Comparison of ENCODE assay signal across 16 cellular contexts in genomic region chr12:18723752-18724151, GRCh38. TPM values are rescaled to one million over a fixed set of nuclear protein-coding genes. Genes with fewer than 3 reads are reported as not detected.
DNase-seq lines count a peak whose midpoint lies in the region; ATAC-seq and TF ChIP-seq lines count a peak whose summit lies in the region.
"Had no signal": no experiment of that assay in that cellular context is flagged by ENCODE, and none has a peak within 500 bp of the region (broad histone marks: within the 10 kb centered on the region; RNA-seq: fewer than 3 reads in every experiment).

No MANE protein-coding gene starts in this region.

- WGBS in heart left ventricle, 4 donors = 94 to 99% (median 95%) methylated on average over 2 of the region's 2 CpGs

- no peaks in the 10 kb centered on the region for H3K4me1 ChIP-seq in heart left ventricle

- H3K4me3 ChIP-seq in kidney epithelial cell (ENCODE audit: low read depth, low read length) (no peak overlapping the region), heart left ventricle (no peak overlapping the region)
- H3K4me3 ChIP-seq: GM23338, vagina had no signal

- no peak for ATAC-seq in HG03342 (IDR thresholded peaks at IDR 0.05; ENCODE audit: unreplicated experiment)
- ATAC-seq in heart left ventricle = no peak
- no peak for ATAC-seq in HG03095 (IDR thresholded peaks at IDR 0.05; ENCODE audit: unreplicated experiment)
- ATAC-seq in HG03469 (IDR thresholded peaks at IDR 0.05; ENCODE audit: unreplicated experiment) = no peak
- ATAC-seq: GM23338; naive thymus-derived CD8-positive, alpha-beta T cell had no signal

- DNase-seq in AG08395 (ENCODE audit: low spot score) (peak; percentile 4), HT1080 (ENCODE audit: low read depth) (peak; percentile 93), amniotic epithelial cell (ENCODE audit: low read depth) (peak; percentile 81), kidney epithelial cell (ENCODE audit: low read depth) (peak; percentile 74), heart left ventricle (no peak)
- DNase-seq: activated B cell treated with CpG ODN at 0.5 μM for 24 hours; activated T-cell treated with anti-CD3 and anti-CD28 coated beads for 4 hours; endodermal cell; naive thymus-derived CD8-positive, alpha-beta T cell; NCI-H2227 treated with DMSO at 0.1 percent for 48 hours had no signal

- no peak overlapping the region for H3K27ac ChIP-seq in heart left ventricle
- H3K27ac ChIP-seq: vagina had no signal

- H3K36me3 ChIP-seq in kidney epithelial cell (ENCODE audit: control insufficient read depth, insufficient read depth, low read length) (no peaks in the 10 kb centered on the region), heart left ventricle (no peaks in the 10 kb centered on the region)
- H3K36me3 ChIP-seq: vagina had no signal

- H3K9me3 ChIP-seq in heart left ventricle = no peaks in the 10 kb centered on the region
- H3K9me3 ChIP-seq: vagina had no signal

- TF ChIP-seq CTCF in kidney epithelial cell (IDR thresholded peaks at IDR 0.05; ENCODE audit: insufficient read depth, low read length, poor library complexity, severe bottlenecking) = no peak
- TF ChIP-seq CTCF in heart left ventricle (IDR thresholded peaks at IDR 0.05) = no peak

- TF ChIP-seq POLR2A in heart left ventricle (IDR thresholded peaks at IDR 0.05) = no peak

- H3K27me3 ChIP-seq in kidney epithelial cell (ENCODE audit: control insufficient read depth, insufficient read depth, low read length) (no peaks in the 10 kb centered on the region), heart left ventricle (no peaks in the 10 kb centered on the region)
- H3K27me3 ChIP-seq: vagina had no signal

- intact Hi-C loops in heart left ventricle (cut with DNase I) = no loop called here

RNA-seq across cellular contexts. Expression of gene PLCZ1, which starts 14.1 kb away (rescaled TPM):
- 0.07 TPM in 1 of 2 replicates, not detected in the other for total RNA-seq in HT1080 (2014; rRNA removed; shearing (Covaris generic))
- 0.16 TPM in 1 of 2 replicates, not detected in the other for polyA plus RNA-seq in HT1080 (2015; cell fraction: cytosol; rRNA removed)
- 0.35 and 0.45 TPM in 2 replicates for polyA plus RNA-seq in HT1080 (2015; cell fraction: nucleus; rRNA removed)
- total RNA-seq in kidney epithelial cell (not detected in 2 replicates), heart left ventricle (under 1 TPM in 1 of 9 donors, not detected in 8; 0.61 TPM)
- under 1 TPM in 1 of 2 donors, not detected in 1; 0.42 TPM for polyA plus RNA-seq in heart left ventricle
- total RNA-seq: activated B cell treated with CpG ODN at 0.5 μM for 24 hours; endodermal cell; GM23338; naive thymus-derived CD8-positive, alpha-beta T cell; vagina had no signal
- polyA plus RNA-seq: BJ; GM23338; naive thymus-derived CD8-positive, alpha-beta T cell had no signal

RNA-seq across cellular contexts. Expression of gene CAPZA3, which starts 14.2 kb away (rescaled TPM):
- total RNA-seq in HT1080 (2014; rRNA removed; shearing (Covaris generic)) = not detected in 2 replicates
- polyA plus RNA-seq in HT1080 (2015; cell fraction: cytosol; rRNA removed) = not detected in 2 replicates
- not detected in 2 replicates for polyA plus RNA-seq in HT1080 (2015; cell fraction: nucleus; rRNA removed)
- total RNA-seq in kidney epithelial cell = not detected in 2 replicates
- not detected for total RNA-seq in heart left ventricle
- not detected for polyA plus RNA-seq in heart left ventricle
- total RNA-seq: activated B cell treated with CpG ODN at 0.5 μM for 24 hours; endodermal cell; GM23338; naive thymus-derived CD8-positive, alpha-beta T cell; vagina had no signal
- polyA plus RNA-seq: BJ; GM23338; naive thymus-derived CD8-positive, alpha-beta T cell had no signal

Comparison
In these comparisons a context has a peak if more than half of its experiments do, and no peak if none do; other contexts are left out.
1. DNase-seq: peak in AG08395 (single experiment), HT1080 (single experiment), amniotic epithelial cell (single experiment) and kidney epithelial cell (single experiment); none in heart left ventricle (0 of 5).